Comparison of ENCODE assay signal across 7 cellular contexts in the genomic region with DNA sequence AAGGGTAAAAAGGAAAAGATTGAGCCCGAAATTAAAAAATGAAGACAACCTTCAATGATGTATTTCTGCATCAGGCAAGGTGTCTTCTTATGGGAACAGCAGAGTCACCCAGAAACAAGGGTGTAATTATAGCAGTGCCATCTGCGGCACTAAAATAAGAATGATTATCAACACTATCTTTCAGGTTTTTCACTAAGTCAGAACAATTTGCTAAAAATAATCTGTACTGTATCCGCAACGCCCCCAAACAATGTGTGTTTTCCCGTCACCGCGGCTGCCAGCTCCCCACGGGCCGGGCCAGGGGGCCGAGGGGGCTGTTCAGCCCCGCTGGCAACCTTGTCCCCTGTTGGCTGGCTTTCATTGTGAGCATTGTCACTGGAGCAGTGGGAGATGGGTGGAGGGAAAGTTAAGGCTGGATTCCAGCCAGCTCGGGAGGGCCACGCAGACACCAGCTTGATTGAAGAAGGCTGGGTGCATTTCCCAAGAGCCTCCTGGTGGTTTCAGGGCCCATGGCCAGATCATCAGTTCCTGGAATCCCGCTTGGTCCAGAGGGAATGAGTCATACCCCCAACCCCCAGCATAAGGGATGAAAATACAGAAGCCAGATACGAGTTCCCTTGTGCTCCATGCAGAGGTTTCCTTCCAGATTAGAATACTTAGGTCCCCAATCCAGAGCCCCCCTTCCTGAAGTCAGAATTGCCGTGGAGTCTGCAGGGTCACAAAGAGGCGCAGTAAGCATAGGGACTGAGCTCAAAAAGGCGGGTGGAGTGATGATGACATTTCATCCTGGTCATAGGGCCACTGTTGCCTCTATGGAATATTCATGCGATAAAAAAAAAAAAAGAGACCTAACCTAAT.
DNase-seq lines count a peak whose midpoint lies in the region; ATAC-seq and TF ChIP-seq lines count a peak whose summit lies in the region.

No MANE protein-coding gene starts in this region.

- DNase-seq in SW480 (ENCODE audit: low spot score) (peak; percentile 57), head of caudate nucleus (peak; percentile 40 to 95 (median 66)), pulmonary artery endothelial cell (ENCODE audit: low read depth, low spot score) (peak; percentile 60)

- H3K4me3 ChIP-seq in KMS-11 (IDR thresholded peaks at IDR 0.05; ENCODE audit: insufficient read depth, low read depth, low read length) = no peak overlapping the region

- H3K36me3 ChIP-seq in KMS-11 (ENCODE audit: insufficient read depth) = no peaks in the 10 kb centered on the region

- H3K9ac ChIP-seq in KMS-11 = no peak overlapping the region; the same call in 1 of the 2 replicates

- no peaks in the 10 kb centered on the region for H3K79me2 ChIP-seq in KMS-11 (ENCODE audit: insufficient read depth, low read depth)

- intact Hi-C loops in head of caudate nucleus (cut with DNase I) = no loop called here

- H3K27ac ChIP-seq in KMS-11 = peak overlapping the region; percentile 46

- ATAC-seq in GM18907 (IDR thresholded peaks at IDR 0.05; ENCODE audit: unreplicated experiment) (peak; percentile 45), GM21526 (IDR thresholded peaks at IDR 0.05; ENCODE audit: low FRiP score, unreplicated experiment) (no peak), GM19023 (IDR thresholded peaks at IDR 0.05; ENCODE audit: unreplicated experiment) (no peak)

- TF ChIP-seq CTCF in KMS-11 (conservative IDR thresholded peaks at IDR 0.05; ENCODE audit: low read depth, low read length) = no peak

- peak overlapping the region; percentile 27; the same call in 1 of the 2 replicates for H3K4me2 ChIP-seq in KMS-11

- peaks cover 27% of the 10 kb centered on the region for H3K4me1 ChIP-seq in KMS-11 (ENCODE audit: low read depth, poor library complexity, severe bottlenecking)

- peak overlapping the region; percentile 28; the same call in 1 of the 2 replicates for H2AFZ ChIP-seq in KMS-11 (ENCODE audit: low read depth)

- H4K20me1 ChIP-seq in KMS-11 (ENCODE audit: insufficient read depth) = no peaks in the 10 kb centered on the region

- H3K27me3 ChIP-seq in KMS-11 (ENCODE audit: insufficient read depth, low read depth) = no peaks in the 10 kb centered on the region
